In genomic region chr22:40479126-40479800, GRCh38 we compare ENCODE assay signal across 15 cellular contexts.
DNase-seq lines count a peak whose midpoint lies in the region; TF ChIP-seq lines count a peak whose summit lies in the region.
"Had no signal": no experiment of that assay in that cellular context is flagged by ENCODE, and none has a peak within 500 bp of the region (broad histone marks: within the 10 kb centered on the region; RNA-seq: fewer than 3 reads in every experiment).

No MANE protein-coding gene starts in this region.

- dilution Hi-C loops in mammary epithelial cell (cut with HindIII; ENCODE audit: low sequenced_read_pairs) = no loop called here

- no TSS peak for BruUV-seq in mammary epithelial cell (replicated peaks; lab: Mats Ljungman, UMichigan)

- H3K4me1 ChIP-seq in mammary epithelial cell (ENCODE audit: insufficient read depth, low read length) = peaks cover 34% of the 10 kb centered on the region

- H3K9ac ChIP-seq in mammary epithelial cell (ENCODE audit: insufficient read depth, low read length) = no peak overlapping the region

- H3K36me3 ChIP-seq in mammary epithelial cell (ENCODE audit: insufficient read depth, low read length) = no peaks in the 10 kb centered on the region

- peaks cover 62% of the 10 kb centered on the region for H3K79me2 ChIP-seq in mammary epithelial cell (ENCODE audit: insufficient read depth, low read length)

- H2AFZ ChIP-seq in mammary epithelial cell (ENCODE audit: low read depth, low read length) = no peak overlapping the region

- H3K4me3 Mint-ChIP-seq in osteocyte (ENCODE audit: unreplicated experiment) = no peak overlapping the region
- H3K4me3 Mint-ChIP-seq: CD4-positive, alpha-beta memory T cell had no signal

- H3K27ac ChIP-seq in mammary epithelial cell (ENCODE audit: insufficient read depth, low read depth, low read length) = peak overlapping the region; percentile 8
- H3K27ac ChIP-seq: psoas muscle, SK-N-MC had no signal

- peak; percentile 41 for DNase-seq in ELF-1 (ENCODE audit: low read depth, low spot score)
- peak; percentile 16 for DNase-seq in MV-4-11 (lab: John Stamatoyannopoulos, UW)
- DNase-seq in mammary epithelial cell = no peak
- DNase-seq in osteocyte (ENCODE audit: extremely low spot score, unreplicated experiment) = no peak
- DNase-seq in SK-N-DZ (ENCODE audit: low spot score) = no peak
- DNase-seq in activated T-cell treated with anti-CD3 and anti-CD28 coated beads for 4 hours = no peak
- DNase-seq in activated effector memory CD4-positive, alpha-beta T cell treated with Interleukin-2 at 50 U/mL for 16 hours = no peak
- DNase-seq: CD4-positive, alpha-beta memory T cell; cortex of kidney; GDM1; hypothalamus; NCI-H2029 treated with DMSO at 0.1 percent for 48 hours; psoas muscle had no signal

- peaks cover 31% of the 10 kb centered on the region for H3K4me1 Mint-ChIP-seq in osteocyte (ENCODE audit: unreplicated experiment)

- in situ Hi-C loops in mammary epithelial cell (cut with MboI; ENCODE audit: low sequenced_read_pairs in 2 of 2) = no loop called here

- intact Hi-C loops in mammary epithelial cell (cut with micrococcal nuclease) = loop anchor here (2.0 kb wide), 1 partner anchor 42 kb away; no protein-coding TSS in a partner anchor

- no peak overlapping the region for H3K4me3 ChIP-seq in mammary epithelial cell (replicated peaks in 1 of 3; ENCODE audit: insufficient read depth in 1 of 3, low read depth in 2 of 3, low read length in 3 of 3)
- H3K4me3 ChIP-seq: K562, psoas muscle, SK-N-MC had no signal

- CTCF ChIA-PET in mammary epithelial cell (lab: Charles Lee; ENCODE audit: low non-redundant PET) = interaction anchor here (0.5 to 0.9 kb wide), 3 partner anchors 42 to 435 kb away, joined by 3 to 6 read pairs (median 6); no protein-coding TSS in a partner anchor

- no peaks in the 10 kb centered on the region for H3K27me3 Mint-ChIP-seq in osteocyte (ENCODE audit: unreplicated experiment)
- H3K27me3 Mint-ChIP-seq: CD4-positive, alpha-beta memory T cell had no signal

- H3K9me3 Mint-ChIP-seq in osteocyte (ENCODE audit: unreplicated experiment) = no peaks in the 10 kb centered on the region
- H3K9me3 Mint-ChIP-seq: CD4-positive, alpha-beta memory T cell had no signal

- WGBS in mammary epithelial cell (ENCODE audit: low coverage, missing lambda C conversion rate) = 97% methylated on average over 6 of the region's 6 CpGs

- no peak overlapping the region for H3K27ac Mint-ChIP-seq in osteocyte (ENCODE audit: unreplicated experiment)

- H4K20me1 ChIP-seq in mammary epithelial cell (ENCODE audit: insufficient read depth, low read length) = no peaks in the 10 kb centered on the region

- H3K36me3 Mint-ChIP-seq in osteocyte (ENCODE audit: unreplicated experiment) = no peaks in the 10 kb centered on the region

- no peaks in the 10 kb centered on the region for H3K27me3 ChIP-seq in mammary epithelial cell (ENCODE audit: insufficient read depth, low read length)

- H3K9me3 ChIP-seq in mammary epithelial cell (replicated peaks; ENCODE audit: insufficient read depth, low read length) = no peaks in the 10 kb centered on the region
- H3K9me3 ChIP-seq: psoas muscle had no signal

- no peak overlapping the region for H3K4me2 ChIP-seq in mammary epithelial cell (ENCODE audit: insufficient read depth, low read depth, low read length)

- TF ChIP-seq CTCF in mammary epithelial cell (conservative IDR thresholded peaks at IDR 0.05 in 1 of 2, IDR thresholded peaks at IDR 0.05 in 1 of 2; ENCODE audit: extremely low read depth in 1 of 2, insufficient read depth in 1 of 2, low read depth in 1 of 2, low read length in 2 of 2) (no peak), osteocyte (IDR thresholded peaks at IDR 0.05) (peak; percentile 31)

Comparison
In these comparisons a context has a peak if more than half of its experiments do, and no peak if none do; other contexts are left out.
1. DNase-seq: peak in ELF-1 (single experiment) and MV-4-11 (single experiment); none in mammary epithelial cell (single experiment), osteocyte (single experiment), SK-N-DZ (single experiment), activated T-cell treated with anti-CD3 and anti-CD28 coated beads for 4 hours (single experiment) and activated effector memory CD4-positive, alpha-beta T cell treated with Interleukin-2 at 50 U/mL for 16 hours (single experiment).